ENCODE assay signal across 21 cellular contexts in the genomic region with DNA sequence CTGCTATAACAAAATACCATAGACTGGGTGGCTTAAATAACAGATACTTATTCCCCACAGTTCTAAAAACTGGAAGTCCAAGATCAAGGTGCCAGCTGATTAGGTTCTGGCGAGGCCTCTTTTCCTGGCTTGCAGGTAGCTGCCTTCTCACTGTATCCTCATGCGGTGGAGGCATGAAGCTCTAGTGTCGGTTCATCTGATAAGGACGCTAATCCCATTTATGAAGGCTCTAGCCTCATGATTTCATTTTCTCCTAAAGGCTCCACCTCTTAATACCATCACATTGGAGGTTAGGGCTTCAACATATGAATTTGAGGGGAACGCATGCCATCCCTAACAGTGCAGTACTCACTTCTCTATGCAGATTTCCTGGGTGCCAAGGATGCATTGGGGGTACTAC. TPM values are rescaled to one million over a fixed set of nuclear protein-coding genes. Genes with fewer than 3 reads are reported as not detected.
DNase-seq lines count a peak whose midpoint lies in the region; ATAC-seq and TF ChIP-seq lines count a peak whose summit lies in the region.
"Had no signal": no experiment of that assay in that cellular context is flagged by ENCODE, and none has a peak within 500 bp of the region (broad histone marks: within the 10 kb centered on the region; RNA-seq: fewer than 3 reads in every experiment).

No MANE protein-coding gene starts in this region.

- no peaks in the 10 kb centered on the region for H3K27me3 Mint-ChIP-seq in glutamatergic neuron (ENCODE audit: unreplicated experiment)
- no peaks in the 10 kb centered on the region for H3K27me3 Mint-ChIP-seq in activated CD8-positive, alpha-beta memory T cell treated with anti-CD3 and anti-CD28 coated beads, Interleukin-2, amount 10 ng/mL, durations not matched to agents 7 days and 5 days
- H3K27me3 Mint-ChIP-seq: CD4-positive, alpha-beta T cell; IgD-negative memory B cell had no signal

- peak overlapping the region; percentile 84 for H3K27ac ChIP-seq in SJCRH30
- no peak overlapping the region for H3K27ac ChIP-seq in neuronal stem cell (replicated peaks; ENCODE audit: low read length)
- H3K27ac ChIP-seq: 22Rv1, PC-9, RWPE1 had no signal

- H3K9me3 ChIP-seq in SJCRH30 (replicated peaks), result no peaks in the 10 kb centered on the region
- no peaks in the 10 kb centered on the region for H3K9me3 ChIP-seq in neuronal stem cell (replicated peaks in 1 of 2; ENCODE audit: control insufficient read depth in 2 of 2, insufficient read depth in 1 of 2, low read depth in 1 of 2, low read length in 2 of 2)
- H3K9me3 ChIP-seq: MG63 had no signal

- H3K79me1 ChIP-seq in neuronal stem cell (ENCODE audit: low read depth, low read length), result no peaks in the 10 kb centered on the region

- H3K14ac ChIP-seq in neuronal stem cell (ENCODE audit: low read length), result no peak overlapping the region

- no peak overlapping the region for H3K4me3 Mint-ChIP-seq in glutamatergic neuron (ENCODE audit: unreplicated experiment)
- H3K4me3 Mint-ChIP-seq in activated CD8-positive, alpha-beta memory T cell treated with anti-CD3 and anti-CD28 coated beads, Interleukin-2, amount 10 ng/mL, durations not matched to agents 7 days and 5 days, result no peak overlapping the region
- H3K4me3 Mint-ChIP-seq: B cell; CD4-positive, alpha-beta T cell; IgD-negative memory B cell had no signal

- no peaks in the 10 kb centered on the region for H3K36me3 Mint-ChIP-seq in glutamatergic neuron (ENCODE audit: unreplicated experiment)
- no peaks in the 10 kb centered on the region for H3K36me3 Mint-ChIP-seq in activated CD8-positive, alpha-beta memory T cell treated with anti-CD3 and anti-CD28 coated beads, Interleukin-2, amount 10 ng/mL, durations not matched to agents 7 days and 5 days

- H4K8ac ChIP-seq in neuronal stem cell (ENCODE audit: low read depth, low read length), result no peak overlapping the region

- H3K9me3 Mint-ChIP-seq in glutamatergic neuron (ENCODE audit: unreplicated experiment), result peaks cover 4% of the 10 kb centered on the region
- no peaks in the 10 kb centered on the region for H3K9me3 Mint-ChIP-seq in activated CD8-positive, alpha-beta memory T cell treated with anti-CD3 and anti-CD28 coated beads, Interleukin-2, amount 10 ng/mL, durations not matched to agents 7 days and 5 days (ENCODE audit: low read depth)

- no peak overlapping the region for H2BK15ac ChIP-seq in neuronal stem cell (ENCODE audit: low read length)

- no CpG with 5 or more reads among the region's 5 CpGs for WGBS in neuronal stem cell (ENCODE audit: extremely low coverage in 2 of 2, insufficient read length in 2 of 2, insufficient replicate concordance in 1 of 2), 2 donors

- no peak overlapping the region for H2BK120ac ChIP-seq in neuronal stem cell (ENCODE audit: low read depth, low read length)

- H3K4ac ChIP-seq in neuronal stem cell (ENCODE audit: low read length), result no peak overlapping the region

- H3K27ac Mint-ChIP-seq in glutamatergic neuron (ENCODE audit: unreplicated experiment), result peak overlapping the region; percentile 85
- H3K27ac Mint-ChIP-seq in activated CD8-positive, alpha-beta memory T cell treated with anti-CD3 and anti-CD28 coated beads, Interleukin-2, amount 10 ng/mL, durations not matched to agents 7 days and 5 days, result no peak overlapping the region
- H3K27ac Mint-ChIP-seq: B cell; CD4-positive, alpha-beta T cell; IgD-negative memory B cell had no signal

- no peak overlapping the region for H2AK5ac ChIP-seq in neuronal stem cell (ENCODE audit: low read depth, low read length)

- H3K4me1 ChIP-seq in SJCRH30 (peaks cover 27% of the 10 kb centered on the region), neuronal stem cell (ENCODE audit: control insufficient read depth in 2 of 2, insufficient read depth in 1 of 2, low read depth in 1 of 2, low read length in 2 of 2) (peaks cover 1 to 7% of the 10 kb centered on the region in 2 donors)

- H3K36me3 ChIP-seq in SJCRH30, result no peaks in the 10 kb centered on the region
- no peaks in the 10 kb centered on the region for H3K36me3 ChIP-seq in neuronal stem cell (replicated peaks in 1 of 2; ENCODE audit: control insufficient read depth in 2 of 2, insufficient read depth in 2 of 2, low read length in 2 of 2)
- H3K36me3 ChIP-seq: MG63 had no signal

- CTCF ChIA-PET in activated CD8-positive, alpha-beta memory T cell treated with anti-CD3 and anti-CD28 coated beads, Interleukin-2, amount 10 ng/mL, durations not matched to agents 7 days and 5 days (lab: Charles Lee), result no interaction called here

- no peaks in the 10 kb centered on the region for H3K27me3 ChIP-seq in SJCRH30
- H3K27me3 ChIP-seq in neuronal stem cell (ENCODE audit: control insufficient read depth in 3 of 3, insufficient read depth in 3 of 3, low read depth in 1 of 3, low read length in 3 of 3), result no peaks in the 10 kb centered on the region
- H3K27me3 ChIP-seq: MG63 had no signal

- peaks cover 18% of the 10 kb centered on the region for H3K4me1 Mint-ChIP-seq in glutamatergic neuron (ENCODE audit: low read depth, unreplicated experiment)
- H3K4me1 Mint-ChIP-seq in activated CD8-positive, alpha-beta memory T cell treated with anti-CD3 and anti-CD28 coated beads, Interleukin-2, amount 10 ng/mL, durations not matched to agents 7 days and 5 days, result no peaks in the 10 kb centered on the region

- no peak overlapping the region for H2BK12ac ChIP-seq in neuronal stem cell (ENCODE audit: low read length)

- no peak overlapping the region for H3K23ac ChIP-seq in neuronal stem cell (ENCODE audit: low read depth, low read length, poor library complexity)

- peak; percentile 14 for DNase-seq in DMS 273 (lab: John Stamatoyannopoulos, UW; ENCODE audit: unreplicated experiment)
- no peak for DNase-seq in DMS 273 treated with DMSO at 0.1 percent for 48 hours (lab: John Stamatoyannopoulos, UW)
- DNase-seq in SJCRH30, result peak; percentile 52 to 79
- DNase-seq in glutamatergic neuron, result no peak
- no peak for DNase-seq in neuronal stem cell (ENCODE audit: low spot score)
- DNase-seq in activated CD8-positive, alpha-beta memory T cell treated with anti-CD3 and anti-CD28 coated beads, Interleukin-2, amount 10 ng/mL, durations not matched to agents 7 days and 5 days, result no peak
- DNase-seq in stimulated activated naive CD8-positive, alpha-beta T cell treated with anti-CD3 and anti-CD28 coated beads, Interleukin-15, Interleukin-2, amounts not matched to agents 100 U/mL and 50 U/mL, for 24 hours, result no peak
- no peak for DNase-seq in HK-2 (ENCODE audit: unreplicated experiment)
- DNase-seq: Calu3; CD4-positive, alpha-beta T cell; DMS79 treated with DMSO at 0.1 percent for 48 hours; Kasumi-1; NCI-H1048; NCI-H1436 treated with DMSO at 0.1 percent for 48 hours; PC-9; SIG-M5 had no signal

- no peak overlapping the region for H2BK5ac ChIP-seq in neuronal stem cell (ENCODE audit: low read length)

- no peak overlapping the region for H3K4me2 ChIP-seq in neuronal stem cell (ENCODE audit: insufficient read depth, low read length, poor library complexity, severe bottlenecking)
- H3K4me2 ChIP-seq: PC-9 had no signal

- H3K18ac ChIP-seq in neuronal stem cell (ENCODE audit: low read length), result no peak overlapping the region

- no peak for TF ChIP-seq CTCF in glutamatergic neuron (IDR thresholded peaks at IDR 0.05; ENCODE audit: partially characterized antibody, unreplicated experiment)

- H3K4me3 ChIP-seq in SJCRH30 (peak overlapping the region; percentile 44), neuronal stem cell (ENCODE audit: low read length in 2 of 2) (no peak overlapping the region)
- H3K4me3 ChIP-seq: MG63, PC-9 had no signal

- H4K91ac ChIP-seq in neuronal stem cell (ENCODE audit: low read depth, low read length, poor library complexity), result no peak overlapping the region

- ATAC-seq in activated CD8-positive, alpha-beta memory T cell treated with anti-CD3 and anti-CD28 coated beads, Interleukin-2, amount 10 ng/mL, durations not matched to agents 7 days and 5 days, result no peak
- no peak for ATAC-seq in stimulated activated naive CD8-positive, alpha-beta T cell treated with anti-CD3 and anti-CD28 coated beads, Interleukin-15, Interleukin-2, amounts not matched to agents 100 U/mL and 50 U/mL, for 24 hours

- H2AFZ ChIP-seq in neuronal stem cell (ENCODE audit: low read length), result peak overlapping the region; percentile 84
- H2AFZ ChIP-seq: PC-9 had no signal

- no peak overlapping the region for H3K9ac ChIP-seq in neuronal stem cell (ENCODE audit: low read depth, low read length, poor library complexity)

RNA-seq across cellular contexts. Expression of gene STIM2, which starts 57.9 kb away (rescaled TPM):
- 25.7 and 33.7 TPM in 2 replicates for total RNA-seq in SJCRH30 (2014; rRNA removed; shearing (Covaris generic))
- total RNA-seq in glutamatergic neuron (ENCODE audit: unreplicated experiment), result 28.2 TPM
- polyA plus RNA-seq in neuronal stem cell (2013, experiment 1 of 2), result 23.4 TPM
- 23.3 TPM for polyA plus RNA-seq in neuronal stem cell (2013, experiment 2 of 2)
- 10 to 100 TPM; 54.6 to 66.3 TPM for total RNA-seq in activated CD8-positive, alpha-beta memory T cell treated with anti-CD3 and anti-CD28 coated beads, Interleukin-2, amount 10 ng/mL, durations not matched to agents 7 days and 5 days

Comparison
In these comparisons a context has a peak if more than half of its experiments do, and no peak if none do; other contexts are left out.
1. DNase-seq: peak in DMS 273 (single experiment) and SJCRH30 (2 of 2); none in DMS 273 treated with DMSO at 0.1 percent for 48 hours (single experiment), glutamatergic neuron (single experiment), neuronal stem cell (single experiment), activated CD8-positive, alpha-beta memory T cell treated with anti-CD3 and anti-CD28 coated beads, Interleukin-2, amount 10 ng/mL, durations not matched to agents 7 days and 5 days (single experiment), stimulated activated naive CD8-positive, alpha-beta T cell treated with anti-CD3 and anti-CD28 coated beads, Interleukin-15, Interleukin-2, amounts not matched to agents 100 U/mL and 50 U/mL, for 24 hours (single experiment) and HK-2 (single experiment).